In genomic region chr6:10837009-10837691, GRCh38 we compare ENCODE assay signal across 8 cellular contexts. TPM values are rescaled to one million over a fixed set of nuclear protein-coding genes. Genes with fewer than 3 reads are reported as not detected.
DNase-seq lines count a peak whose midpoint lies in the region; ATAC-seq and TF ChIP-seq lines count a peak whose summit lies in the region.

No MANE protein-coding gene starts in this region.

- peak overlapping the region; percentile 89 for H3K4me3 Mint-ChIP-seq in activated CD4-positive, alpha-beta T cell treated with anti-CD3 and anti-CD28 coated beads, Interleukin-2, amount 10 ng/mL, durations not matched to agents 24 days and 14 days
- H3K4me3 Mint-ChIP-seq in type B pancreatic cell = peak overlapping the region; percentile 90

- H3K4me3 ChIP-seq in OCI-LY7 (ENCODE audit: low read depth, low read length, poor library complexity, severe bottlenecking) (peak overlapping the region; percentile 72), lower lobe of right lung (peak overlapping the region; percentile 76)

- H3K4me1 Mint-ChIP-seq in activated CD4-positive, alpha-beta T cell treated with anti-CD3 and anti-CD28 coated beads, Interleukin-2, amount 10 ng/mL, durations not matched to agents 24 days and 14 days = peaks cover 18% of the 10 kb centered on the region
- no peaks in the 10 kb centered on the region for H3K4me1 Mint-ChIP-seq in type B pancreatic cell (ENCODE audit: unreplicated experiment)

- intact Hi-C loops in activated CD4-positive, alpha-beta T cell treated with anti-CD3 and anti-CD28 coated beads, Interleukin-2, amount 10 ng/mL, durations not matched to agents 24 days and 14 days (cut with micrococcal nuclease) = loop anchor here (5.0 kb wide), 2 partner anchors 180 to 575 kb away; no protein-coding TSS in a partner anchor
- intact Hi-C loops in OCI-LY7 (cut with micrococcal nuclease; ENCODE audit: unreplicated experiment) = loop anchor here (5.0 kb wide), 1 partner anchor 65 kb away; no protein-coding TSS in a partner anchor
- intact Hi-C loops in lower lobe of right lung (cut with DNase I) = no loop called here
- intact Hi-C loops in posterior vena cava (cut with DNase I) = no loop called here

- H4K20me1 ChIP-seq in OCI-LY7 (ENCODE audit: insufficient read depth, low read length) = no peaks in the 10 kb centered on the region

- no peaks in the 10 kb centered on the region for H3K36me3 ChIP-seq in OCI-LY7 (ENCODE audit: insufficient read depth, low read length)
- H3K36me3 ChIP-seq in lower lobe of right lung = no peaks in the 10 kb centered on the region

- POLR2A ChIA-PET in OCI-LY7 (lab: Charles Lee) = interaction anchor here (0.6 kb wide), 1 partner anchor 113 kb away, joined by 3 read pairs; no protein-coding TSS in a partner anchor

- CTCF ChIA-PET in OCI-LY7 (lab: Charles Lee; ENCODE audit: unreplicated experiment) = interaction anchor here (0.6 kb wide), 1 partner anchor 146 kb away, joined by 3 read pairs; no protein-coding TSS in a partner anchor

- H3K36me3 Mint-ChIP-seq in activated CD4-positive, alpha-beta T cell treated with anti-CD3 and anti-CD28 coated beads, Interleukin-2, amount 10 ng/mL, durations not matched to agents 24 days and 14 days (ENCODE audit: low read depth) = no peaks in the 10 kb centered on the region
- H3K36me3 Mint-ChIP-seq in type B pancreatic cell = no peaks in the 10 kb centered on the region

- H3K27ac ChIP-seq in OCI-LY7 (ENCODE audit: low read depth, low read length, poor library complexity, severe bottlenecking) = no peak overlapping the region
- peak overlapping the region; percentile 86 for H3K27ac ChIP-seq in lower lobe of right lung

- H3K27ac Mint-ChIP-seq in activated CD4-positive, alpha-beta T cell treated with anti-CD3 and anti-CD28 coated beads, Interleukin-2, amount 10 ng/mL, durations not matched to agents 24 days and 14 days = peak overlapping the region; percentile 100
- H3K27ac Mint-ChIP-seq in type B pancreatic cell = peak overlapping the region; percentile 60

- H3K79me2 ChIP-seq in OCI-LY7 (ENCODE audit: insufficient read depth, low read depth, low read length) = no peaks in the 10 kb centered on the region

- H3K27me3 Mint-ChIP-seq in activated CD4-positive, alpha-beta T cell treated with anti-CD3 and anti-CD28 coated beads, Interleukin-2, amount 10 ng/mL, durations not matched to agents 24 days and 14 days = peaks cover 42% of the 10 kb centered on the region
- H3K27me3 Mint-ChIP-seq in type B pancreatic cell = peaks cover 52% of the 10 kb centered on the region

- no TSS peak for BruUV-seq in OCI-LY7 (replicated peaks; lab: Mats Ljungman, UMichigan)

- H3K9me3 ChIP-seq in OCI-LY7 (ENCODE audit: low read length) = no peaks in the 10 kb centered on the region
- no peaks in the 10 kb centered on the region for H3K9me3 ChIP-seq in lower lobe of right lung

- peak overlapping the region; percentile 92 for H3K4me2 ChIP-seq in OCI-LY7 (ENCODE audit: low read length)

- H2AFZ ChIP-seq in OCI-LY7 (ENCODE audit: low read length) = peak overlapping the region; percentile 97; the same call in 1 of the 2 replicates

- peaks cover 6% of the 10 kb centered on the region for H3K27me3 ChIP-seq in lower lobe of right lung (ENCODE audit: low read depth)

- H3K9me3 Mint-ChIP-seq in activated CD4-positive, alpha-beta T cell treated with anti-CD3 and anti-CD28 coated beads, Interleukin-2, amount 10 ng/mL, durations not matched to agents 24 days and 14 days = peaks cover 15% of the 10 kb centered on the region
- H3K9me3 Mint-ChIP-seq in type B pancreatic cell = no peaks in the 10 kb centered on the region

- TF ChIP-seq CTCF in OCI-LY7 (conservative IDR thresholded peaks at IDR 0.05; ENCODE audit: low read length) (no peak), lower lobe of right lung (IDR thresholded peaks at IDR 0.05) (no peak), type B pancreatic cell (conservative IDR thresholded peaks at IDR 0.05) (no peak)

- no peaks in the 10 kb centered on the region for H3K9me2 ChIP-seq in OCI-LY7 (ENCODE audit: insufficient read depth, low read length)

- H3K4me1 ChIP-seq in OCI-LY7 (ENCODE audit: insufficient read depth, low read length, poor library complexity, severe bottlenecking) (peaks cover 22% of the 10 kb centered on the region), lower lobe of right lung (peaks cover 8% of the 10 kb centered on the region)

- ATAC-seq in lower lobe of right lung = peak in 1 of 2 donors; percentile 34

- peak; percentile 67 for DNase-seq in activated CD4-positive, alpha-beta T cell treated with anti-CD3 and anti-CD28 coated beads, Interleukin-2, amount 10 ng/mL, durations not matched to agents 24 days and 14 days
- DNase-seq in activated CD4-positive, alpha-beta T cell treated with anti-CD3 and anti-CD28 coated beads, Interleukin-2, amount 50 U/mL, for 4 hours = no peak
- DNase-seq in OCI-LY7 (ENCODE audit: low spot score) = no peak
- DNase-seq in dermis blood vessel endothelial cell = peak; percentile 27
- DNase-seq in lower lobe of right lung = peak; percentile 54
- no peak for DNase-seq in type B pancreatic cell (ENCODE audit: extremely low spot score, unreplicated experiment)
- DNase-seq in H4 (ENCODE audit: low spot score) = no peak
- no peak for DNase-seq in posterior vena cava (ENCODE audit: low spot score)

RNA-seq across cellular contexts. Expression of gene MAK, which starts 1.2 kb away (rescaled TPM):
- total RNA-seq in activated CD4-positive, alpha-beta T cell treated with anti-CD3 and anti-CD28 coated beads, Interleukin-2, amount 10 ng/mL, durations not matched to agents 24 days and 14 days = 0.47 and 0.58 TPM in 2 replicates
- total RNA-seq in OCI-LY7 (2014; rRNA removed; shearing (Covaris generic)) = not detected in 2 replicates
- total RNA-seq in OCI-LY7 (2022) = 0.10 and 0.18 TPM in 2 replicates
- total RNA-seq in dermis blood vessel endothelial cell = under 0.01 and 0.09 TPM in 2 replicates
- 1.3 TPM for total RNA-seq in lower lobe of right lung
- total RNA-seq in type B pancreatic cell (ENCODE audit: low replicate concordance) = 0.43 and 1.6 TPM in 2 replicates
- total RNA-seq in H4 (2014; rRNA removed; shearing (Covaris generic)) = 0.10 TPM in 1 of 2 replicates, not detected in the other
- under 1 TPM; 0.14 to 0.28 TPM for total RNA-seq in posterior vena cava

RNA-seq across cellular contexts. Expression of gene GCM2, which starts 44.7 kb away (rescaled TPM):
- total RNA-seq in activated CD4-positive, alpha-beta T cell treated with anti-CD3 and anti-CD28 coated beads, Interleukin-2, amount 10 ng/mL, durations not matched to agents 24 days and 14 days = not detected in 2 replicates
- not detected in 2 replicates for total RNA-seq in OCI-LY7 (2014; rRNA removed; shearing (Covaris generic))
- total RNA-seq in OCI-LY7 (2022) (not detected in 2 replicates), dermis blood vessel endothelial cell (not detected in 2 replicates), lower lobe of right lung (not detected), type B pancreatic cell (ENCODE audit: low replicate concordance) (not detected in 2 replicates), posterior vena cava (not detected)
- total RNA-seq in H4 (2014; rRNA removed; shearing (Covaris generic)) = not detected in 2 replicates

RNA-seq across cellular contexts. Expression of gene SYCP2L, which starts 49.7 kb away (rescaled TPM):
- total RNA-seq in activated CD4-positive, alpha-beta T cell treated with anti-CD3 and anti-CD28 coated beads, Interleukin-2, amount 10 ng/mL, durations not matched to agents 24 days and 14 days = not detected in 2 replicates
- 0.15 and 1.4 TPM in 2 replicates for total RNA-seq in OCI-LY7 (2014; rRNA removed; shearing (Covaris generic))
- total RNA-seq in OCI-LY7 (2022) (1.3 and 2.0 TPM in 2 replicates), dermis blood vessel endothelial cell (0.17 TPM in 1 of 2 replicates, not detected in the other), lower lobe of right lung (1.0 TPM), type B pancreatic cell (ENCODE audit: low replicate concordance) (4.9 and 6.9 TPM in 2 replicates), posterior vena cava (1 to 10 TPM in 1 of 2 donors, under 1 TPM in 1; 0.71 to 1.1 TPM)
- total RNA-seq in H4 (2014; rRNA removed; shearing (Covaris generic)) = 0.39 and 1.5 TPM in 2 replicates

Comparison
In these comparisons a context has a peak if more than half of its experiments do, and no peak if none do; other contexts are left out.
1. DNase-seq: peak in activated CD4-positive, alpha-beta T cell treated with anti-CD3 and anti-CD28 coated beads, Interleukin-2, amount 10 ng/mL, durations not matched to agents 24 days and 14 days (single experiment), dermis blood vessel endothelial cell (single experiment) and lower lobe of right lung (single experiment); none in activated CD4-positive, alpha-beta T cell treated with anti-CD3 and anti-CD28 coated beads, Interleukin-2, amount 50 U/mL, for 4 hours (0 of 2), OCI-LY7 (single experiment), type B pancreatic cell (single experiment), H4 (single experiment) and posterior vena cava (single experiment).
2. intact Hi-C loops: an anchor here in activated CD4-positive, alpha-beta T cell treated with anti-CD3 and anti-CD28 coated beads, Interleukin-2, amount 10 ng/mL, durations not matched to agents 24 days and 14 days (5.0 kb wide) and OCI-LY7 (5.0 kb wide); none called in lower lobe of right lung and posterior vena cava.